19 cellular contexts compared by ENCODE assay signal in the genomic region with DNA sequence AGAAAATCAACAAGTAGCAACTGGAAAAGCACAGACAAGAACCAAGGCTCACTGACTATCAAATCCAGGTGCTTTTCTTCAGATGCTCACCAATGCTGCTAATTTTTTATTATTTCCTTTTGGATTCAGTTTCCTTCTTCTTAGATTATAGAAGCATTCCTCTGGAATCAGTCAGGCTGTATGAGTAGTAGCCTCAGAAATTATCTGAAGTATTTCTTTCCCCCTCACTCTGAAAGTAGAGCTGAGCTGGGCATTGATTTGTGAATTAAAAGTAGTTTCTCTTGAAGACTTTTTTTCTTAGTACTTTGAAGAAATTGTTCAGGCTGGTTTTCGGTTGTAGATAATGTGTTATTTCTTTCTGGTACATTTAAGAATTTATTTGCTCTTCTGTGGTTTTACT.
"Had no signal": no experiment of that assay in that cellular context is flagged by ENCODE, and none has a peak within 500 bp of the region (broad histone marks: within the 10 kb centered on the region; RNA-seq: fewer than 3 reads in every experiment).

No MANE protein-coding gene starts in this region.

- H3K27ac ChIP-seq: coronary artery, hepatocyte, neutrophil, tibial artery, WERI-Rb-1 had no signal

- H3K27me3 ChIP-seq: hepatocyte, neutrophil, tibial artery had no signal

- H3K4me3 ChIP-seq: coronary artery, hepatocyte, lung, tibial artery had no signal

- FAIRE-seq: islet of Langerhans, urothelium cell line had no signal

- H3K9me3 ChIP-seq: neutrophil, tibial artery had no signal

- H3K36me3 ChIP-seq: neutrophil, tibial artery, WERI-Rb-1 had no signal

- H3K9me3 Mint-ChIP-seq: brain had no signal

- H3K4me1 Mint-ChIP-seq: brain; central memory CD8-positive, alpha-beta T cell had no signal

- H3K36me3 Mint-ChIP-seq: activated naive CD4-positive, alpha-beta T cell treated with anti-CD3 and anti-CD28 coated beads, Interleukin-2, amount 50 U/mL, for 72 hours; natural killer cell treated with Interleukin-12 subunit alpha and Interleukin-12 subunit beta and Interleukin-15 and Interleukin-18, amount 100 ng/mL, for 72 hours had no signal

- H3K27ac Mint-ChIP-seq: activated naive CD4-positive, alpha-beta T cell treated with anti-CD3 and anti-CD28 coated beads, Interleukin-2, amount 50 U/mL, for 72 hours; brain; natural killer cell treated with Interleukin-12 subunit alpha and Interleukin-12 subunit beta and Interleukin-15 and Interleukin-18, amount 100 ng/mL, for 72 hours had no signal

- H3K4me1 ChIP-seq: tibial artery had no signal

- H3K27me3 Mint-ChIP-seq: brain; central memory CD8-positive, alpha-beta T cell; natural killer cell treated with Interleukin-12 subunit alpha and Interleukin-12 subunit beta and Interleukin-15 and Interleukin-18, amount 100 ng/mL, for 72 hours had no signal

- ATAC-seq: activated naive CD4-positive, alpha-beta T cell treated with anti-CD3 and anti-CD28 coated beads, Interleukin-2, amount 50 U/mL, for 72 hours; esophagus mucosa; natural killer cell treated with Interleukin-12 subunit alpha and Interleukin-12 subunit beta and Interleukin-15 and Interleukin-18, amount 100 ng/mL, for 72 hours had no signal

- DNase-seq: activated CD4-positive, alpha-beta T cell treated with anti-CD3 and anti-CD28 coated beads for 1 hour; activated CD4-positive, alpha-beta T cell treated with anti-CD3 and anti-CD28 coated beads, Interleukin-2, amount 50 U/mL, for 4 hours; activated gamma-delta T cell treated with Interleukin-2 at 50 U/mL for 16 hours; posterior cingulate gyrus; retina; stimulated activated naive CD4-positive, alpha-beta T cell; tibial artery; WERI-Rb-1 had no signal

- H3K4me3 Mint-ChIP-seq: brain; central memory CD8-positive, alpha-beta T cell; natural killer cell treated with Interleukin-12 subunit alpha and Interleukin-12 subunit beta and Interleukin-15 and Interleukin-18, amount 100 ng/mL, for 72 hours had no signal
